9 cellular contexts compared by ENCODE assay signal in genomic region chr3:177610677-177611654, GRCh38.
A peak's percentile ranks its signal among the peaks of the same experiment; 100 is the strongest.
DNase-seq lines count a peak whose midpoint lies in the region; ATAC-seq and TF ChIP-seq lines count a peak whose summit lies in the region.
"Had no signal": no experiment of that assay in that cellular context is flagged by ENCODE, and none has a peak within 500 bp of the region (broad histone marks: within the 10 kb centered on the region; RNA-seq: fewer than 3 reads in every experiment).

No MANE protein-coding gene starts in this region.

- H3K4me3 ChIP-seq in mammary epithelial cell (replicated peaks in 1 of 3; ENCODE audit: insufficient read depth in 1 of 3, low read depth in 2 of 3, low read length in 3 of 3) (no peak overlapping the region), trophoblast cell (ENCODE audit: low read depth, low read length) (no peak overlapping the region)

- H3K4me2 ChIP-seq in mammary epithelial cell (ENCODE audit: insufficient read depth, low read depth, low read length) (no peak overlapping the region), trophoblast cell (ENCODE audit: low read length) (no peak overlapping the region)

- no peaks in the 10 kb centered on the region for H3K36me3 ChIP-seq in mammary epithelial cell (ENCODE audit: insufficient read depth, low read length)
- H3K36me3 ChIP-seq in trophoblast cell (ENCODE audit: control insufficient read depth in 1 of 2, insufficient read depth in 2 of 2, low read length in 2 of 2): no peaks in the 10 kb centered on the region

- H4K12ac ChIP-seq in trophoblast cell (ENCODE audit: low read depth, low read length): no peak overlapping the region

- in situ Hi-C loops in mammary epithelial cell (cut with MboI; ENCODE audit: low sequenced_read_pairs in 2 of 2): no loop called here

- dilution Hi-C loops in mammary epithelial cell (cut with HindIII; ENCODE audit: low sequenced_read_pairs): no loop called here

- peak overlapping the region; percentile 46 for H2BK120ac ChIP-seq in trophoblast cell (ENCODE audit: insufficient read depth, low read length, poor library complexity)

- H3K4me1 ChIP-seq in mammary epithelial cell (ENCODE audit: insufficient read depth, low read length): peaks cover 19% of the 10 kb centered on the region
- peaks cover 2 to 3% of the 10 kb centered on the region in 2 experiments for H3K4me1 ChIP-seq in trophoblast cell (ENCODE audit: control insufficient read depth in 1 of 2, insufficient read depth in 2 of 2, low read length in 2 of 2)

- no peak overlapping the region for H2BK12ac ChIP-seq in trophoblast cell (ENCODE audit: low read length)

- CTCF ChIA-PET in mammary epithelial cell (lab: Charles Lee; ENCODE audit: low non-redundant PET): no interaction called here

- H3K23ac ChIP-seq in trophoblast cell (ENCODE audit: low read length): no peak overlapping the region

- H3K18ac ChIP-seq in trophoblast cell (ENCODE audit: low read length): no peak overlapping the region

- no TSS peak for BruUV-seq in mammary epithelial cell (replicated peaks; lab: Mats Ljungman, UMichigan)

- H2BK5ac ChIP-seq in trophoblast cell (ENCODE audit: low read depth, low read length, poor library complexity): no peak overlapping the region

- intact Hi-C loops in mammary epithelial cell (cut with micrococcal nuclease): no loop called here

- H3K79me2 ChIP-seq in mammary epithelial cell (ENCODE audit: insufficient read depth, low read length) (no peaks in the 10 kb centered on the region), trophoblast cell (ENCODE audit: control insufficient read depth, insufficient read depth, low read length, poor library complexity) (no peaks in the 10 kb centered on the region)

- no peak for ATAC-seq in GM21390 (IDR thresholded peaks at IDR 0.05; ENCODE audit: unreplicated experiment)

- WGBS in mammary epithelial cell (ENCODE audit: low coverage, missing lambda C conversion rate): 69% methylated on average over 6 of the region's 6 CpGs
- WGBS in trophoblast cell (ENCODE audit: extremely low coverage, insufficient coverage, insufficient read length): no CpG with 5 or more reads among the region's 6 CpGs

- no peaks in the 10 kb centered on the region for H3K9me3 ChIP-seq in mammary epithelial cell (replicated peaks; ENCODE audit: insufficient read depth, low read length)
- no peaks in the 10 kb centered on the region for H3K9me3 ChIP-seq in trophoblast cell (ENCODE audit: insufficient read depth, low read depth, low read length)

- H4K20me1 ChIP-seq in mammary epithelial cell (ENCODE audit: insufficient read depth, low read length): no peaks in the 10 kb centered on the region

- no peak for TF ChIP-seq CTCF in mammary epithelial cell (conservative IDR thresholded peaks at IDR 0.05 in 1 of 2, IDR thresholded peaks at IDR 0.05 in 1 of 2; ENCODE audit: extremely low read depth in 1 of 2, insufficient read depth in 1 of 2, low read depth in 1 of 2, low read length in 2 of 2)

- H3K79me1 ChIP-seq in trophoblast cell (ENCODE audit: low read length): peaks cover 2% of the 10 kb centered on the region

- H3K27me3 ChIP-seq in mammary epithelial cell (ENCODE audit: insufficient read depth, low read length) (no peaks in the 10 kb centered on the region), trophoblast cell (ENCODE audit: insufficient read depth, low read length) (no peaks in the 10 kb centered on the region)

- H3K4ac ChIP-seq in trophoblast cell (ENCODE audit: low read depth, low read length): no peak overlapping the region

- DNase-seq in NCI-H82 (lab: John Stamatoyannopoulos, UW) (peak; percentile 67), NCI-H82 treated with DMSO at 0.1 percent for 48 hours (lab: John Stamatoyannopoulos, UW; ENCODE audit: unreplicated experiment) (no peak), NCI-H2171 (lab: John Stamatoyannopoulos, UW) (peak; percentile 75), mammary epithelial cell (no peak), trophoblast cell (no peak), pons (ENCODE audit: low spot score) (no peak)
- DNase-seq in central memory CD4-positive, alpha-beta T cell: no peak
- DNase-seq: cerebellar nuclear complex had no signal

- H2AFZ ChIP-seq in mammary epithelial cell (ENCODE audit: low read depth, low read length): peak overlapping the region; percentile 1
- no peak overlapping the region for H2AFZ ChIP-seq in trophoblast cell (ENCODE audit: insufficient read depth, low read length, poor library complexity)

- H4K91ac ChIP-seq in trophoblast cell (ENCODE audit: low read depth, low read length): no peak overlapping the region

- H3K9ac ChIP-seq in mammary epithelial cell (ENCODE audit: insufficient read depth, low read length) (no peak overlapping the region), trophoblast cell (ENCODE audit: low read length) (no peak overlapping the region)

- H4K8ac ChIP-seq in trophoblast cell (ENCODE audit: low read depth, low read length): no peak overlapping the region

- H2AK5ac ChIP-seq in trophoblast cell (ENCODE audit: low read length): no peak overlapping the region

- H3K14ac ChIP-seq in trophoblast cell (ENCODE audit: low read length): no peak overlapping the region

- H3K27ac ChIP-seq in mammary epithelial cell (ENCODE audit: insufficient read depth, low read depth, low read length): no peak overlapping the region
- H3K27ac ChIP-seq in trophoblast cell (ENCODE audit: low read depth, low read length): no peak overlapping the region

Comparison
In these comparisons a context has a peak if more than half of its experiments do, and no peak if none do; other contexts are left out.
1. DNase-seq: peak in NCI-H82 (single experiment) and NCI-H2171 (single experiment); none in NCI-H82 treated with DMSO at 0.1 percent for 48 hours (single experiment), mammary epithelial cell (single experiment), trophoblast cell (0 of 2), pons (single experiment) and central memory CD4-positive, alpha-beta T cell (single experiment).